13 cellular contexts compared by ENCODE assay signal in the genomic region with DNA sequence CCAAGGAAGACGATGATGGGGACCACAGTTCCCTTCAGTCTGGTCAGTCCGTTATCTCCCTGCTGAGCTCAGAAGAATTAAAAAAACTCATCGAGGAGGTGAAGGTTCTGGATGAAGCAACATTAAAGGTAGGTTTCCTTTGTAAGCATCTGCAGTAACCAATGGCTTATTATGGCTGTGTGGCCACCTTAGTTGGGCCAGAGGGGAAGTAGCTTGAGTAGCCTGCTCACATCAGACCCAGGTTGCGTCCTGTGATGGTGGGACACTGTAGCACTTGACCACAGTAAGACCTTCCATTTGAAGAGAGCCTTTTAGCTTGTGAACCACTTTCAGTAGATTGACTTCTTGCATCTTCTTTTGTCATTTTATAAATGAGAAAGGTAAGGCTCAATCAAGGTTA. TPM values are rescaled to one million over a fixed set of nuclear protein-coding genes. Genes with fewer than 3 reads are reported as not detected.
DNase-seq lines count a peak whose midpoint lies in the region; ATAC-seq lines count a peak whose summit lies in the region.
"Had no signal": no experiment of that assay in that cellular context is flagged by ENCODE, and none has a peak within 500 bp of the region (broad histone marks: within the 10 kb centered on the region; RNA-seq: fewer than 3 reads in every experiment).

No MANE protein-coding gene starts in this region.

- CTCF ChIA-PET in activated CD4-positive, alpha-beta memory T cell treated with anti-CD3 and anti-CD28 coated beads, Interleukin-2, amount 10 ng/mL, durations not matched to agents 7 days and 5 days (lab: Charles Lee): interaction anchor here (1.0 to 5.5 kb wide), 7 partner anchors 9 to 98 kb away, joined by 3 to 35 read pairs (median 7); partner anchors contain the start of gene STARD5

- peak overlapping the region; percentile 89 for H3K27ac Mint-ChIP-seq in activated CD4-positive, alpha-beta T cell treated with anti-CD3 and anti-CD28 coated beads, Interleukin-2, amount 10 ng/mL, durations not matched to agents 24 days and 14 days
- peak overlapping the region; percentile 78 for H3K27ac Mint-ChIP-seq in activated CD4-positive, alpha-beta memory T cell treated with anti-CD3 and anti-CD28 coated beads, Interleukin-2, amount 10 ng/mL, durations not matched to agents 7 days and 5 days

- no peaks in the 10 kb centered on the region for H3K27me3 Mint-ChIP-seq in activated CD4-positive, alpha-beta T cell treated with anti-CD3 and anti-CD28 coated beads, Interleukin-2, amount 10 ng/mL, durations not matched to agents 24 days and 14 days
- no peaks in the 10 kb centered on the region for H3K27me3 Mint-ChIP-seq in activated CD4-positive, alpha-beta memory T cell treated with anti-CD3 and anti-CD28 coated beads, Interleukin-2, amount 10 ng/mL, durations not matched to agents 7 days and 5 days

- ATAC-seq in HG02763 (IDR thresholded peaks at IDR 0.05; ENCODE audit: unreplicated experiment): peak; percentile 6
- ATAC-seq: A549 had no signal

- intact Hi-C loops in activated CD4-positive, alpha-beta T cell treated with anti-CD3 and anti-CD28 coated beads, Interleukin-2, amount 10 ng/mL, durations not matched to agents 24 days and 14 days (cut with micrococcal nuclease): loop anchor here (1.0 kb wide), 1 partner anchor 26 kb away; no protein-coding TSS in a partner anchor

- H3K4me3 ChIP-seq in skin epidermis (peak overlapping the region in 6 of 7 experiments; percentile 19 to 42 (median 36)), MG63 (no peak overlapping the region)
- H3K4me3 ChIP-seq: A549 had no signal

- H3K36me3 Mint-ChIP-seq in activated CD4-positive, alpha-beta T cell treated with anti-CD3 and anti-CD28 coated beads, Interleukin-2, amount 10 ng/mL, durations not matched to agents 24 days and 14 days (ENCODE audit: low read depth): peaks cover 93% of the 10 kb centered on the region
- H3K36me3 Mint-ChIP-seq in activated CD4-positive, alpha-beta memory T cell treated with anti-CD3 and anti-CD28 coated beads, Interleukin-2, amount 10 ng/mL, durations not matched to agents 7 days and 5 days (ENCODE audit: low read depth): peaks cover 97% of the 10 kb centered on the region

- H3K36me3 ChIP-seq in MG63: no peaks in the 10 kb centered on the region

- H3K9me3 Mint-ChIP-seq in activated CD4-positive, alpha-beta T cell treated with anti-CD3 and anti-CD28 coated beads, Interleukin-2, amount 10 ng/mL, durations not matched to agents 24 days and 14 days: no peaks in the 10 kb centered on the region
- H3K9me3 Mint-ChIP-seq in activated CD4-positive, alpha-beta memory T cell treated with anti-CD3 and anti-CD28 coated beads, Interleukin-2, amount 10 ng/mL, durations not matched to agents 7 days and 5 days: no peaks in the 10 kb centered on the region

- POLR2A ChIA-PET in activated CD4-positive, alpha-beta memory T cell treated with anti-CD3 and anti-CD28 coated beads, Interleukin-2, amount 10 ng/mL, durations not matched to agents 7 days and 5 days (lab: Charles Lee): interaction anchor here (1.3 to 5.2 kb wide), 7 partner anchors 8 to 300 kb away, joined by 3 to 48 read pairs (median 10); partner anchors contain the start of gene STARD5

- H3K27me3 ChIP-seq in MG63: no peaks in the 10 kb centered on the region
- H3K27me3 ChIP-seq: dorsolateral prefrontal cortex, heart left ventricle had no signal

- peak overlapping the region; percentile 94 for H3K4me3 Mint-ChIP-seq in activated CD4-positive, alpha-beta T cell treated with anti-CD3 and anti-CD28 coated beads, Interleukin-2, amount 10 ng/mL, durations not matched to agents 24 days and 14 days
- H3K4me3 Mint-ChIP-seq in activated CD4-positive, alpha-beta memory T cell treated with anti-CD3 and anti-CD28 coated beads, Interleukin-2, amount 10 ng/mL, durations not matched to agents 7 days and 5 days: peak overlapping the region; percentile 98

- H3K9me3 ChIP-seq in MG63: no peaks in the 10 kb centered on the region
- H3K9me3 ChIP-seq: A549, heart left ventricle had no signal

- DNase-seq in activated CD4-positive, alpha-beta T cell treated with anti-CD3 and anti-CD28 coated beads, Interleukin-2, amount 10 ng/mL, durations not matched to agents 24 days and 14 days: no peak
- DNase-seq in activated CD4-positive, alpha-beta T cell treated with anti-CD3 and anti-CD28 coated beads, Interleukin-2, amount 50 U/mL, for 48 hours: no peak
- no peak for DNase-seq in activated CD4-positive, alpha-beta memory T cell treated with anti-CD3 and anti-CD28 coated beads, Interleukin-2, amount 10 ng/mL, durations not matched to agents 7 days and 5 days
- no peak for DNase-seq in MG63
- DNase-seq in dermis blood vessel endothelial cell: no peak
- no peak for DNase-seq in NCI-H2227 (lab: John Stamatoyannopoulos, UW; ENCODE audit: unreplicated experiment)
- DNase-seq: dorsolateral prefrontal cortex, GF-D8, mesenchymal stem cell had no signal

- H3K4me1 Mint-ChIP-seq in activated CD4-positive, alpha-beta T cell treated with anti-CD3 and anti-CD28 coated beads, Interleukin-2, amount 10 ng/mL, durations not matched to agents 24 days and 14 days: peaks cover 79% of the 10 kb centered on the region
- H3K4me1 Mint-ChIP-seq in activated CD4-positive, alpha-beta memory T cell treated with anti-CD3 and anti-CD28 coated beads, Interleukin-2, amount 10 ng/mL, durations not matched to agents 7 days and 5 days: peaks cover 59% of the 10 kb centered on the region

- peak overlapping the region in 11 of 21 experiments; percentile 1 to 98 (median 60) for H3K27ac ChIP-seq in skin epidermis
- H3K27ac ChIP-seq: A549 had no signal

RNA-seq across cellular contexts. Expression of gene STARD5, which starts 22.6 kb away (rescaled TPM):
- 4.6 and 5.8 TPM in 2 replicates for total RNA-seq in activated CD4-positive, alpha-beta T cell treated with anti-CD3 and anti-CD28 coated beads, Interleukin-2, amount 10 ng/mL, durations not matched to agents 24 days and 14 days
- 1 to 10 TPM; 4.2 TPM for total RNA-seq in activated CD4-positive, alpha-beta memory T cell treated with anti-CD3 and anti-CD28 coated beads, Interleukin-2, amount 10 ng/mL, durations not matched to agents 7 days and 5 days
- total RNA-seq in MG63 (2014; rRNA removed; shearing (Covaris generic); ENCODE audit: low replicate concordance): 0.22 and 3.4 TPM in 2 replicates
- total RNA-seq in dermis blood vessel endothelial cell: 2.1 and 2.6 TPM in 2 replicates
